In genomic region chr4:175953960-175954521, GRCh38 we compare ENCODE assay signal across 9 cellular contexts.
DNase-seq lines count a peak whose midpoint lies in the region; ATAC-seq and TF ChIP-seq lines count a peak whose summit lies in the region.
"Had no signal": no experiment of that assay in that cellular context is flagged by ENCODE, and none has a peak within 500 bp of the region (broad histone marks: within the 10 kb centered on the region; RNA-seq: fewer than 3 reads in every experiment).

No MANE protein-coding gene starts in this region.

- DNase-seq in fibroblast of villous mesenchyme (ENCODE audit: low read depth) (no peak), thyroid gland (no peak), caudate nucleus (lab: John Stamatoyannopoulos, UW) (no peak), immature natural killer cell (no peak), NCI-H1930 (lab: John Stamatoyannopoulos, UW) (no peak)
- DNase-seq: activated CD4-positive, alpha-beta memory T cell treated with anti-CD3 and anti-CD28 coated beads for 36 hours had no signal

- H3K36me3 Mint-ChIP-seq in immature natural killer cell = no peaks in the 10 kb centered on the region
- H3K36me3 Mint-ChIP-seq: activated CD4-positive, alpha-beta memory T cell treated with anti-CD3 and anti-CD28 coated beads for 36 hours had no signal

- H3K4me3 ChIP-seq in fibroblast of villous mesenchyme (ENCODE audit: low read depth, low read length) (no peak overlapping the region), thyroid gland (replicated peaks in 1 of 3) (no peak overlapping the region)

- no peaks in the 10 kb centered on the region for H3K27me3 ChIP-seq in thyroid gland

- intact Hi-C loops in thyroid gland (cut with DNase I) = no loop called here

- TF ChIP-seq CTCF in fibroblast of villous mesenchyme (IDR thresholded peaks at IDR 0.05; ENCODE audit: insufficient read depth, low read depth, low read length) (peak; percentile 13), thyroid gland (IDR thresholded peaks at IDR 0.05) (no peak)

- H3K27ac ChIP-seq in thyroid gland = no peak overlapping the region
- H3K27ac ChIP-seq in caudate nucleus (ENCODE audit: low read depth, low read length) = no peak overlapping the region

- H3K4me1 ChIP-seq in thyroid gland = no peaks in the 10 kb centered on the region

- no peaks in the 10 kb centered on the region for H3K9me3 ChIP-seq in thyroid gland

- H3K4me3 Mint-ChIP-seq in immature natural killer cell = no peak overlapping the region
- H3K4me3 Mint-ChIP-seq: activated CD4-positive, alpha-beta memory T cell treated with anti-CD3 and anti-CD28 coated beads for 36 hours had no signal

- ATAC-seq in GM18505 (IDR thresholded peaks at IDR 0.05; ENCODE audit: unreplicated experiment) (peak; percentile 84), GM21717 (IDR thresholded peaks at IDR 0.05; ENCODE audit: unreplicated experiment) (peak; percentile 95), HG03558 (IDR thresholded peaks at IDR 0.05; ENCODE audit: extremely low read depth, unreplicated experiment) (peak; percentile 86)

- H3K9me3 Mint-ChIP-seq in immature natural killer cell = peaks cover 0 to 5% (median under 1%) of the 10 kb centered on the region in 6 donors
- H3K9me3 Mint-ChIP-seq: activated CD4-positive, alpha-beta memory T cell treated with anti-CD3 and anti-CD28 coated beads for 36 hours had no signal

- TF ChIP-seq POLR2A in GM18505 (IDR thresholded peaks at IDR 0.05; ENCODE audit: borderline replicate concordance, extremely low read depth, insufficient read depth, insufficient read length) (no peak), thyroid gland (IDR thresholded peaks at IDR 0.05) (no peak)

- H3K27ac Mint-ChIP-seq in immature natural killer cell = no peak overlapping the region
- H3K27ac Mint-ChIP-seq: activated CD4-positive, alpha-beta memory T cell treated with anti-CD3 and anti-CD28 coated beads for 36 hours had no signal

- no peaks in the 10 kb centered on the region for H3K36me3 ChIP-seq in thyroid gland

- WGBS in thyroid gland, 2 donors = 89 to 94% methylated on average over 5 of the region's 5 CpGs

- no peaks in the 10 kb centered on the region for H3K4me1 Mint-ChIP-seq in immature natural killer cell

- H3K27me3 Mint-ChIP-seq in immature natural killer cell (ENCODE audit: low read depth in 3 of 3) = no peaks in the 10 kb centered on the region
